ENCODE assay signal across 1 cellular context in genomic region chr9:125361837-125362531, GRCh38.
TF ChIP-seq lines count a peak whose summit lies in the region.

No MANE protein-coding gene starts in this region.

TF ChIP-seq in WTC11, 78 proteins besides CTCF, POLR2A, EP300 and RAD21 (continued from another document):
- TF ChIP-seq FOXP4 (CRISPR knock-in tag; IDR thresholded peaks at IDR 0.05) (no peak), NR1H2 (CRISPR knock-in tag; IDR thresholded peaks at IDR 0.05) (no peak)
- TF ChIP-seq, protein P1, sequence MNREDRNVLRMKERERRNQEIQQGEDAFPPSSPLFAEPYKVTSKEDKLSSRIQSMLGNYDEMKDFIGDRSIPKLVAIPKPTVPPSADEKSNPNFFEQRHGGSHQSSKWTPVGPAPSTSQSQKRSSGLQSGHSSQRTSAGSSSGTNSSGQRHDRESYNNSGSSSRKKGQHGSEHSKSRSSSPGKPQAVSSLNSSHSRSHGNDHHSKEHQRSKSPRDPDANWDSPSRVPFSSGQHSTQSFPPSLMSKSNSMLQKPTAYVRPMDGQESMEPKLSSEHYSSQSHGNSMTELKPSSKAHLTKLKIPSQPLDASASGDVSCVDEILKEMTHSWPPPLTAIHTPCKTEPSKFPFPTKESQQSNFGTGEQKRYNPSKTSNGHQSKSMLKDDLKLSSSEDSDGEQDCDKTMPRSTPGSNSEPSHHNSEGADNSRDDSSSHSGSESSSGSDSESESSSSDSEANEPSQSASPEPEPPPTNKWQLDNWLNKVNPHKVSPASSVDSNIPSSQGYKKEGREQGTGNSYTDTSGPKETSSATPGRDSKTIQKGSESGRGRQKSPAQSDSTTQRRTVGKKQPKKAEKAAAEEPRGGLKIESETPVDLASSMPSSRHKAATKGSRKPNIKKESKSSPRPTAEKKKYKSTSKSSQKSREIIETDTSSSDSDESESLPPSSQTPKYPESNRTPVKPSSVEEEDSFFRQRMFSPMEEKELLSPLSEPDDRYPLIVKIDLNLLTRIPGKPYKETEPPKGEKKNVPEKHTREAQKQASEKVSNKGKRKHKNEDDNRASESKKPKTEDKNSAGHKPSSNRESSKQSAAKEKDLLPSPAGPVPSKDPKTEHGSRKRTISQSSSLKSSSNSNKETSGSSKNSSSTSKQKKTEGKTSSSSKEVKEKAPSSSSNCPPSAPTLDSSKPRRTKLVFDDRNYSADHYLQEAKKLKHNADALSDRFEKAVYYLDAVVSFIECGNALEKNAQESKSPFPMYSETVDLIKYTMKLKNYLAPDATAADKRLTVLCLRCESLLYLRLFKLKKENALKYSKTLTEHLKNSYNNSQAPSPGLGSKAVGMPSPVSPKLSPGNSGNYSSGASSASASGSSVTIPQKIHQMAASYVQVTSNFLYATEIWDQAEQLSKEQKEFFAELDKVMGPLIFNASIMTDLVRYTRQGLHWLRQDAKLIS (CRISPR knock-in tag; IDR thresholded peaks at IDR 0.05; ENCODE audit: borderline replicate concordance): no peak
